ENCODE assay signal across 19 cellular contexts in genomic region chr1:244813327-244813726, GRCh38. TPM values are rescaled to one million over a fixed set of nuclear protein-coding genes. Genes with fewer than 3 reads are reported as not detected.
A peak's percentile ranks its signal among the peaks of the same experiment; 100 is the strongest.
DNase-seq lines count a peak whose midpoint lies in the region; ATAC-seq, FAIRE-seq and TF ChIP-seq lines count a peak whose summit lies in the region.
"Had no signal": no experiment of that assay in that cellular context is flagged by ENCODE, and none has a peak within 500 bp of the region (broad histone marks: within the 10 kb centered on the region; RNA-seq: fewer than 3 reads in every experiment).

No MANE protein-coding gene starts in this region.

- H3K4me3 ChIP-seq in HepG2 (replicated peaks in 1 of 3; ENCODE audit: insufficient read depth in 1 of 3, low read depth in 2 of 3, low read length in 3 of 3) (no peak overlapping the region), right lobe of liver (no peak overlapping the region), H1 (ENCODE audit: extremely low read depth in 1 of 4, insufficient read depth in 2 of 4, low read depth in 3 of 4, low read length in 4 of 4) (no peak overlapping the region), ovary (no peak overlapping the region), trophoblast cell (ENCODE audit: low read depth, low read length) (no peak overlapping the region)
- H3K4me3 ChIP-seq: GM12878 had no signal

- no peaks in the 10 kb centered on the region for H3K27me3 Mint-ChIP-seq in stimulated activated memory B cell treated with anti-CD40 and anti-IgM and Interleukin-4, amounts not matched to agents 10 μg/mL and 1 μg/mL and 100 μg/mL, for 72 hours
- peaks cover 24% of the 10 kb centered on the region for H3K27me3 Mint-ChIP-seq in mesothelial cell of epicardium (ENCODE audit: low read depth)

- BruUV-seq in HepG2 (replicated peaks; lab: Mats Ljungman, UMichigan) = no TSS peak

- H3K14ac ChIP-seq in H1 (ENCODE audit: insufficient read length) (no peak overlapping the region), trophoblast cell (ENCODE audit: low read length) (no peak overlapping the region)

- intact Hi-C loops in HepG2 (cut with micrococcal nuclease; ENCODE audit: unreplicated experiment) = no loop called here
- intact Hi-C loops in right lobe of liver (cut with DNase I) = no loop called here
- intact Hi-C loops in ovary (cut with DNase I) = loop anchor here in 1 of 4 donors (10.0 kb wide), 1 partner anchor 231 kb away; no protein-coding TSS in a partner anchor

- WGBS in HepG2 (ENCODE audit: low lambda C conversion rate) = 81% methylated on average over 5 of the region's 6 CpGs
- 72% methylated on average over 4 of the region's 6 CpGs for WGBS in right lobe of liver (ENCODE audit: insufficient coverage, low coverage, low lambda C conversion rate, missing lambda C conversion rate)
- WGBS in H1 (ENCODE audit: extremely low coverage in 1 of 2, insufficient coverage in 1 of 2, insufficient read length in 1 of 2, insufficient replicate concordance in 2 of 2, low coverage in 1 of 2, low lambda C conversion rate in 2 of 2, missing lambda C conversion rate in 1 of 2), 2 experiments = 96% methylated on average over 6 of the region's 6 CpGs; no CpG with 5 or more reads in 1 of the 2 experiments
- 73 to 81% (median 75%) methylated on average over 6 of the region's 6 CpGs for WGBS in ovary, 3 donors
- no CpG with 5 or more reads among the region's 6 CpGs for WGBS in trophoblast cell (ENCODE audit: extremely low coverage, insufficient coverage, insufficient read length)

- H3K18ac ChIP-seq in H1 (ENCODE audit: extremely low read depth, low read length) = no peak overlapping the region
- no peak overlapping the region for H3K18ac ChIP-seq in trophoblast cell (ENCODE audit: low read length)

- in situ Hi-C loops in HepG2 (cut with HindIII; ENCODE audit: extremely low pct_ligation_motif_present, low pct_unique_long_range_greater_than_20kb) = no loop called here

- H2BK120ac ChIP-seq in H1 (replicated peaks; ENCODE audit: low read depth, low read length) = no peak overlapping the region
- H2BK120ac ChIP-seq in trophoblast cell (ENCODE audit: insufficient read depth, low read length, poor library complexity) = no peak overlapping the region

- H3K9ac ChIP-seq in HepG2 (ENCODE audit: insufficient read depth, low read depth, low read length) (no peak overlapping the region), H1 (replicated peaks in 1 of 4; ENCODE audit: extremely low read depth in 1 of 4, low read depth in 3 of 4, low read length in 3 of 4) (no peak overlapping the region), trophoblast cell (ENCODE audit: low read length) (no peak overlapping the region)

- H3K36me3 Mint-ChIP-seq in stimulated activated memory B cell treated with anti-CD40 and anti-IgM and Interleukin-4, amounts not matched to agents 10 μg/mL and 1 μg/mL and 100 μg/mL, for 72 hours = no peaks in the 10 kb centered on the region
- no peaks in the 10 kb centered on the region for H3K36me3 Mint-ChIP-seq in mesothelial cell of epicardium

- H3K4me1 ChIP-seq in HepG2 (ENCODE audit: insufficient read depth, low read length) (peaks cover 21% of the 10 kb centered on the region), right lobe of liver (no peaks in the 10 kb centered on the region), H1 (replicated peaks in 1 of 4; ENCODE audit: control insufficient read depth in 3 of 4, insufficient read depth in 4 of 4, low read length in 3 of 4) (peaks cover 1 to 11% (median 7%) of the 10 kb centered on the region in 4 experiments), ovary (ENCODE audit: insufficient read depth) (no peaks in the 10 kb centered on the region), trophoblast cell (ENCODE audit: control insufficient read depth in 1 of 2, insufficient read depth in 2 of 2, low read length in 2 of 2) (peaks cover 3 to 4% of the 10 kb centered on the region in 2 experiments)

- peak overlapping the region; percentile 54 for H2AFZ ChIP-seq in HepG2 (ENCODE audit: low read length)
- no peak overlapping the region for H2AFZ ChIP-seq in H1 (ENCODE audit: low read length)
- no peak overlapping the region for H2AFZ ChIP-seq in trophoblast cell (ENCODE audit: insufficient read depth, low read length, poor library complexity)

- TF ChIP-seq EP300 in HepG2 (IDR thresholded peaks at IDR 0.05; ENCODE audit: low read depth in 2 of 2, low read length in 2 of 2) (no peak), HepG2 (CRISPR knock-in tag; IDR thresholded peaks at IDR 0.05; ENCODE audit: borderline replicate concordance) (no peak), Ishikawa (IDR thresholded peaks at IDR 0.05; ENCODE audit: borderline replicate concordance) (no peak), H1 (IDR thresholded peaks at IDR 0.05; ENCODE audit: borderline replicate concordance in 1 of 2, low read depth in 2 of 2, low read length in 2 of 2) (no peak), ovary (IDR thresholded peaks at IDR 0.05) (no peak)

- no peak overlapping the region for H2BK5ac ChIP-seq in H1 (ENCODE audit: low read depth, low read length)
- H2BK5ac ChIP-seq in trophoblast cell (ENCODE audit: low read depth, low read length, poor library complexity) = no peak overlapping the region

- no peak overlapping the region for H4K91ac ChIP-seq in H1 (replicated peaks; ENCODE audit: insufficient read length, low read length)
- H4K91ac ChIP-seq in trophoblast cell (ENCODE audit: low read depth, low read length) = no peak overlapping the region

- TF ChIP-seq RAD21 in HepG2 (CRISPR knock-in tag; IDR thresholded peaks at IDR 0.05) (no peak), Ishikawa (IDR thresholded peaks at IDR 0.05; ENCODE audit: low read depth) (no peak), H1 (IDR thresholded peaks at IDR 0.05 in 1 of 2, conservative IDR thresholded peaks at IDR 0.05 in 1 of 2; ENCODE audit: low read depth in 2 of 2, low read length in 2 of 2) (no peak)

- H4K12ac ChIP-seq in trophoblast cell (ENCODE audit: low read depth, low read length) = no peak overlapping the region

- H2BK20ac ChIP-seq in H1 (ENCODE audit: low read length) = no peak overlapping the region

- H2BK12ac ChIP-seq in H1 (ENCODE audit: low read depth, low read length) = peak overlapping the region; percentile 45; the same call in 1 of the 2 replicates
- no peak overlapping the region for H2BK12ac ChIP-seq in trophoblast cell (ENCODE audit: low read length)

- TF ChIP-seq POLR2A in HepG2 (IDR thresholded peaks at IDR 0.05; ENCODE audit: insufficient read depth in 1 of 2, low read depth in 2 of 2, low read length in 2 of 2) = no peak
- TF ChIP-seq POLR2A in right lobe of liver (IDR thresholded peaks at IDR 0.05) = no peak
- TF ChIP-seq POLR2A in H1 (IDR thresholded peaks at IDR 0.05; ENCODE audit: control extremely low read depth in 1 of 2, low read depth in 2 of 2, low read length in 2 of 2) = no peak
- no peak for TF ChIP-seq POLR2A in ovary (IDR thresholded peaks at IDR 0.05)

- CTCF ChIA-PET in HepG2 (lab: Yijun Ruan, JAX; ENCODE audit: low intra/inter-chr PET ratio, low total read pairs) = no interaction called here
- CTCF ChIA-PET in H1 (lab: Charles Lee; ENCODE audit: partially characterized antibody) = interaction anchor here (0.5 to 6.0 kb wide), 9 partner anchors 11 to 778 kb away, joined by 3 to 50 read pairs (median 4); no protein-coding TSS in a partner anchor

- no peaks in the 10 kb centered on the region for H3K79me1 ChIP-seq in H1 (ENCODE audit: low read depth, low read length)
- H3K79me1 ChIP-seq in trophoblast cell (ENCODE audit: low read length) = peaks cover 2% of the 10 kb centered on the region

- FAIRE-seq in HepG2 (lab: Jason Lieb, UNC) (no peak), H1 (lab: Jason Lieb, UNC) (no peak)
- FAIRE-seq: GM12878, GM19239 had no signal

- H4K8ac ChIP-seq in H1 (ENCODE audit: extremely low read depth, insufficient read depth, low read length) (no peak overlapping the region), trophoblast cell (ENCODE audit: low read depth, low read length) (no peak overlapping the region)

- H3K27me3 ChIP-seq in HepG2 (ENCODE audit: control insufficient read depth in 1 of 2, insufficient read depth in 2 of 2, low read length in 2 of 2) (no peaks in the 10 kb centered on the region), right lobe of liver (no peaks in the 10 kb centered on the region), H1 (replicated peaks in 1 of 4; ENCODE audit: control insufficient read depth in 3 of 4, extremely low read depth in 1 of 4, insufficient read depth in 3 of 4, low read length in 3 of 4) (no peaks in the 10 kb centered on the region), ovary (no peaks in the 10 kb centered on the region), trophoblast cell (ENCODE audit: insufficient read depth, low read length) (no peaks in the 10 kb centered on the region)

- H4K20me1 ChIP-seq in HepG2 (ENCODE audit: insufficient read depth, low read length) (no peaks in the 10 kb centered on the region), H1 (replicated peaks in 1 of 2; ENCODE audit: control insufficient read depth in 1 of 2, insufficient read depth in 2 of 2, low read length in 2 of 2) (no peaks in the 10 kb centered on the region)

- H3K4ac ChIP-seq in H1 (replicated peaks; ENCODE audit: insufficient read length, low read depth, low read length) = no peak overlapping the region
- no peak overlapping the region for H3K4ac ChIP-seq in trophoblast cell (ENCODE audit: low read depth, low read length)

- H3K4me1 Mint-ChIP-seq in stimulated activated memory B cell treated with anti-CD40 and anti-IgM and Interleukin-4, amounts not matched to agents 10 μg/mL and 1 μg/mL and 100 μg/mL, for 72 hours = peaks cover 44% of the 10 kb centered on the region
- peaks cover 3% of the 10 kb centered on the region for H3K4me1 Mint-ChIP-seq in mesothelial cell of epicardium

- H3K9me3 ChIP-seq in HepG2 (ENCODE audit: low read length) = no peaks in the 10 kb centered on the region
- H3K9me3 ChIP-seq in right lobe of liver = no peaks in the 10 kb centered on the region
- no peaks in the 10 kb centered on the region for H3K9me3 ChIP-seq in H1 (ENCODE audit: insufficient read depth in 2 of 2, low read depth in 1 of 2, low read length in 1 of 2)
- no peaks in the 10 kb centered on the region for H3K9me3 ChIP-seq in ovary
- no peaks in the 10 kb centered on the region for H3K9me3 ChIP-seq in trophoblast cell (ENCODE audit: insufficient read depth, low read depth, low read length)

- H3K4me3 Mint-ChIP-seq in stimulated activated memory B cell treated with anti-CD40 and anti-IgM and Interleukin-4, amounts not matched to agents 10 μg/mL and 1 μg/mL and 100 μg/mL, for 72 hours = no peak overlapping the region
- no peak overlapping the region for H3K4me3 Mint-ChIP-seq in mesothelial cell of epicardium
- H3K4me3 Mint-ChIP-seq: CD4-positive, alpha-beta T cell; H9 had no signal

- H3K79me2 ChIP-seq in HepG2 (ENCODE audit: insufficient read depth, low read length) (no peaks in the 10 kb centered on the region), H1 (ENCODE audit: control insufficient read depth in 1 of 2, insufficient read depth in 2 of 2, low read length in 2 of 2) (peaks cover 0 to 23% of the 10 kb centered on the region in 2 experiments; a peak in 2 of 4 replicates), trophoblast cell (ENCODE audit: control insufficient read depth, insufficient read depth, low read length, poor library complexity) (no peaks in the 10 kb centered on the region)

- no peak for DNase-seq in HepG2 (ENCODE audit: low spot score)
- DNase-seq in right lobe of liver = no peak
- no peak for DNase-seq in H1 (ENCODE audit: low read depth in 1 of 2, low spot score in 2 of 2)
- no peak for DNase-seq in ovary
- no peak for DNase-seq in trophoblast cell
- DNase-seq in mesothelial cell of epicardium (ENCODE audit: low spot score in 2 of 2, unreplicated experiment in 2 of 2) = no peak
- DNase-seq: 8988T; CD4-positive, alpha-beta T cell; DMS 273 treated with DMSO at 0.1 percent for 48 hours; DMS53; DND-41; EL; GOT3; H9 had no signal

- ATAC-seq in HepG2 (peak; percentile 52), right lobe of liver (no peak)
- no peak for ATAC-seq in stimulated activated memory B cell treated with anti-CD40 and anti-IgM and Interleukin-4, amounts not matched to agents 10 μg/mL and 1 μg/mL and 100 μg/mL, for 72 hours
- ATAC-seq: GM12878 had no signal

- H2AK5ac ChIP-seq in H1 (ENCODE audit: low read depth, low read length) (no peak overlapping the region), trophoblast cell (ENCODE audit: low read length) (no peak overlapping the region)

- H3K27ac ChIP-seq in HepG2 (ENCODE audit: extremely low read length, insufficient read depth, low read length) (no peak overlapping the region), right lobe of liver (no peak overlapping the region), H1 (ENCODE audit: low read depth, low read length) (no peak overlapping the region), ovary (no peak overlapping the region), trophoblast cell (ENCODE audit: low read depth, low read length) (no peak overlapping the region)
- H3K27ac ChIP-seq: C4-2B had no signal

- peak overlapping the region; percentile 61; the same call in 1 of the 2 replicates for H2BK15ac ChIP-seq in H1 (ENCODE audit: low read length)

- TF ChIP-seq CTCF in HepG2 (CRISPR knock-in tag; IDR thresholded peaks at IDR 0.05) (no peak), right lobe of liver (IDR thresholded peaks at IDR 0.05) (no peak), H1 (IDR thresholded peaks at IDR 0.05; ENCODE audit: control extremely low read depth in 1 of 3, insufficient read depth in 1 of 3, low read depth in 1 of 3, low read length in 3 of 3) (no peak), ovary (IDR thresholded peaks at IDR 0.05) (no peak), mesothelial cell of epicardium (IDR thresholded peaks at IDR 0.05; ENCODE audit: unreplicated experiment) (no peak)

- no peak overlapping the region; the same call in 1 of the 2 replicates for H3K4me2 ChIP-seq in HepG2 (ENCODE audit: low read depth, low read length)
- H3K4me2 ChIP-seq in H1 (ENCODE audit: insufficient read depth in 1 of 2, low read depth in 2 of 2, low read length in 2 of 2) = no peak overlapping the region
- H3K4me2 ChIP-seq in trophoblast cell (ENCODE audit: low read length) = no peak overlapping the region

- H3K56ac ChIP-seq in H1 (replicated peaks; ENCODE audit: insufficient read length, low read depth, low read length) = no peak overlapping the region

- H4K5ac ChIP-seq in H1 (ENCODE audit: insufficient read length, low read depth, low read length) = no peak overlapping the region

- H3K36me3 ChIP-seq in HepG2 (replicated peaks in 1 of 2; ENCODE audit: control insufficient read depth in 1 of 2, insufficient read depth in 2 of 2, low read length in 2 of 2) (no peaks in the 10 kb centered on the region), right lobe of liver (no peaks in the 10 kb centered on the region), H1 (ENCODE audit: control insufficient read depth in 2 of 4, insufficient read depth in 4 of 4, low read length in 3 of 4) (no peaks in the 10 kb centered on the region), ovary (no peaks in the 10 kb centered on the region), trophoblast cell (ENCODE audit: control insufficient read depth in 1 of 2, insufficient read depth in 2 of 2, low read length in 2 of 2) (no peaks in the 10 kb centered on the region)

- H3K23ac ChIP-seq in H1 (ENCODE audit: insufficient read length) (no peak overlapping the region), trophoblast cell (ENCODE audit: low read length) (no peak overlapping the region)

- no peaks in the 10 kb centered on the region for H3K9me3 Mint-ChIP-seq in stimulated activated memory B cell treated with anti-CD40 and anti-IgM and Interleukin-4, amounts not matched to agents 10 μg/mL and 1 μg/mL and 100 μg/mL, for 72 hours
- H3K9me3 Mint-ChIP-seq in mesothelial cell of epicardium = no peaks in the 10 kb centered on the region
- H3K9me3 Mint-ChIP-seq: CD4-positive, alpha-beta T cell; H9 had no signal

- POLR2A ChIA-PET in HepG2 (lab: Yijun Ruan, JAX) = interaction anchor here (0.9 kb wide), 1 partner anchor 21 kb away, joined by 3 read pairs; no protein-coding TSS in a partner anchor
- POLR2A ChIA-PET in H1 (lab: Charles Lee; ENCODE audit: partially characterized antibody) = interaction anchor here (0.8 to 9.1 kb wide), 4 partner anchors 9 to 37 kb away, joined by 3 to 178 read pairs (median 5); partner anchors contain the start of gene COX20

- H3K27ac Mint-ChIP-seq in stimulated activated memory B cell treated with anti-CD40 and anti-IgM and Interleukin-4, amounts not matched to agents 10 μg/mL and 1 μg/mL and 100 μg/mL, for 72 hours = peak overlapping the region; percentile 98
- H3K27ac Mint-ChIP-seq in mesothelial cell of epicardium = no peak overlapping the region
- H3K27ac Mint-ChIP-seq: CD4-positive, alpha-beta T cell had no signal

- H3K23me2 ChIP-seq in H1 (ENCODE audit: low read depth, low read length) = peaks cover 5% of the 10 kb centered on the region; the same call in 1 of the 2 replicates

RNA-seq across cellular contexts. Expression of gene COX20, which starts 22.1 kb away (rescaled TPM):
- total RNA-seq in HepG2 (2016; rRNA removed; fragmentation: Illumina TruSeq; extraction: Trizol) (95.8 and 110 TPM in 2 replicates), right lobe of liver (10 to 100 TPM; 16.8 to 28.5 (median 19.6) TPM), ovary (10 to 100 TPM; 25.2 to 40.0 (median 35.8) TPM), mesothelial cell of epicardium (27.7 to 31.9 TPM (median 29.3 TPM) in 3 replicates)
- 122 and 124 TPM in 2 replicates for total RNA-seq in HepG2 (2016; cell fraction: cytosol; rRNA removed; fragmentation: Illumina TruSeq; extraction: Trizol; ENCODE audit: low read depth)
- total RNA-seq in HepG2 (2016; cell fraction: insoluble cytoplasmic fraction; rRNA removed; fragmentation: Illumina TruSeq; extraction: Trizol) = 90.4 and 108 TPM in 2 replicates
- total RNA-seq in HepG2 (2016; cell fraction: membrane; rRNA removed; fragmentation: Illumina TruSeq; extraction: Trizol) = 155 and 158 TPM in 2 replicates
- total RNA-seq in HepG2 (2016; cell fraction: nucleus; rRNA removed; fragmentation: Illumina TruSeq; extraction: Trizol) = 33.7 and 46.6 TPM in 2 replicates
- polyA plus RNA-seq in HepG2 (2011; rRNA removed) (24.3 and 34.4 TPM in 2 replicates), H1 (2011; rRNA removed) (11.7 and 17.5 TPM in 2 replicates), ovary (100 to 1,000 TPM in 1 of 2 donors, 10 to 100 TPM in 1; 37.7 to 107 TPM)
- 18.9 and 30.5 TPM in 2 replicates for polyA plus RNA-seq in HepG2 (2011; cell fraction: cytosol; rRNA removed)
- 16.5 and 23.4 TPM in 2 replicates for polyA plus RNA-seq in HepG2 (2011; cell fraction: nucleus; rRNA removed)
- 51.2 and 83.5 TPM in 2 replicates for polyA plus RNA-seq in HepG2 (2012)
- 262 and 273 TPM in 2 replicates for polyA plus RNA-seq in HepG2 (2016; cell fraction: cytosol; fragmentation: Illumina TruSeq; extraction: Trizol; ENCODE audit: low read depth)
- polyA plus RNA-seq in HepG2 (2016; cell fraction: insoluble cytoplasmic fraction; fragmentation: Illumina TruSeq; extraction: Trizol; ENCODE audit: low read depth) = 173 and 179 TPM in 2 replicates
- 249 and 251 TPM in 2 replicates for polyA plus RNA-seq in HepG2 (2016; cell fraction: membrane; fragmentation: Illumina TruSeq; extraction: Trizol; ENCODE audit: low read depth)
- polyA plus RNA-seq in HepG2 (2016; cell fraction: nucleus; fragmentation: Illumina TruSeq; extraction: Trizol; ENCODE audit: insufficient read depth, low read depth) = 103 and 109 TPM in 2 replicates
- 5.2 and 10.0 TPM in 2 replicates for polyA minus RNA-seq in HepG2 (2011; rRNA and poly(A)+ RNA removed; ENCODE audit: low replicate concordance)
- 8.2 and 13.3 TPM in 2 replicates for polyA minus RNA-seq in HepG2 (2011; cell fraction: cytosol; rRNA and poly(A)+ RNA removed)
- 49.2 and 55.6 TPM in 2 replicates for polyA minus RNA-seq in HepG2 (2011; cell fraction: nucleus; rRNA and poly(A)+ RNA removed)
- total RNA-seq in H1 (2021; fragmentation: NEBNext Ultra II Directional; extraction: Animal tissue kit (Norgen Biotek cat#: 25700)) = 28.8 and 33.6 TPM in 2 replicates
- 33.1 TPM for polyA plus RNA-seq in H1 (2011; cell fraction: cytosol; rRNA removed)
- polyA plus RNA-seq in H1 (2011; cell fraction: nucleus; rRNA removed) = 6.2 TPM
- 18.0 to 39.2 TPM (median 20.0 TPM) in 4 replicates for polyA plus RNA-seq in H1 (2012, experiment 1 of 2)
- 6.5 TPM for polyA plus RNA-seq in H1 (2012, experiment 2 of 2)
- 42.7 TPM for polyA plus RNA-seq in H1 (2013, experiment 1 of 2)
- polyA plus RNA-seq in H1 (2013, experiment 2 of 2) = 43.3 TPM
- 6.9 and 7.0 TPM in 2 replicates for polyA minus RNA-seq in H1 (2011; rRNA and poly(A)+ RNA removed)
- polyA minus RNA-seq in H1 (2011; cell fraction: cytosol; rRNA and poly(A)+ RNA removed) = 4.6 TPM
- polyA minus RNA-seq in H1 (2011; cell fraction: nucleus; rRNA and poly(A)+ RNA removed) = 26.7 TPM
- 97.6 and 104 TPM in 2 replicates for polyA plus RNA-seq in trophoblast cell (2013)

RNA-seq across cellular contexts. Expression of gene HNRNPU, which starts 51.0 kb away (rescaled TPM):
- total RNA-seq in HepG2 (2016; rRNA removed; fragmentation: Illumina TruSeq; extraction: Trizol) (508 and 657 TPM in 2 replicates), right lobe of liver (100 to 1,000 TPM in 5 of 6 experiments, 10 to 100 TPM in 1; 73.3 to 183 (median 121) TPM), ovary (100 to 1,000 TPM; 269 to 408 (median 314) TPM), mesothelial cell of epicardium (423 to 436 TPM (median 424 TPM) in 3 replicates)
- 36.7 and 41.2 TPM in 2 replicates for total RNA-seq in HepG2 (2016; cell fraction: cytosol; rRNA removed; fragmentation: Illumina TruSeq; extraction: Trizol; ENCODE audit: low read depth)
- total RNA-seq in HepG2 (2016; cell fraction: insoluble cytoplasmic fraction; rRNA removed; fragmentation: Illumina TruSeq; extraction: Trizol) = 513 and 625 TPM in 2 replicates
- total RNA-seq in HepG2 (2016; cell fraction: membrane; rRNA removed; fragmentation: Illumina TruSeq; extraction: Trizol) = 92.2 and 116 TPM in 2 replicates
- 356 and 374 TPM in 2 replicates for total RNA-seq in HepG2 (2016; cell fraction: nucleus; rRNA removed; fragmentation: Illumina TruSeq; extraction: Trizol)
- polyA plus RNA-seq in HepG2 (2011; rRNA removed) (87.9 and 101 TPM in 2 replicates), H1 (2011; rRNA removed) (87.3 and 95.6 TPM in 2 replicates), ovary (100 to 1,000 TPM; 163 to 377 TPM)
- 51.0 and 69.9 TPM in 2 replicates for polyA plus RNA-seq in HepG2 (2011; cell fraction: cytosol; rRNA removed)
- 74.8 and 100.0 TPM in 2 replicates for polyA plus RNA-seq in HepG2 (2011; cell fraction: nucleus; rRNA removed)
- 171 and 263 TPM in 2 replicates for polyA plus RNA-seq in HepG2 (2012)
- 19.0 and 23.4 TPM in 2 replicates for polyA plus RNA-seq in HepG2 (2016; cell fraction: cytosol; fragmentation: Illumina TruSeq; extraction: Trizol; ENCODE audit: low read depth)
- 629 and 634 TPM in 2 replicates for polyA plus RNA-seq in HepG2 (2016; cell fraction: insoluble cytoplasmic fraction; fragmentation: Illumina TruSeq; extraction: Trizol; ENCODE audit: low read depth)
- 53.4 and 62.4 TPM in 2 replicates for polyA plus RNA-seq in HepG2 (2016; cell fraction: membrane; fragmentation: Illumina TruSeq; extraction: Trizol; ENCODE audit: low read depth)
- 455 and 473 TPM in 2 replicates for polyA plus RNA-seq in HepG2 (2016; cell fraction: nucleus; fragmentation: Illumina TruSeq; extraction: Trizol; ENCODE audit: insufficient read depth, low read depth)
- 81.5 and 284 TPM in 2 replicates for polyA minus RNA-seq in HepG2 (2011; rRNA and poly(A)+ RNA removed; ENCODE audit: low replicate concordance)
- 160 and 172 TPM in 2 replicates for polyA minus RNA-seq in HepG2 (2011; cell fraction: cytosol; rRNA and poly(A)+ RNA removed)
- 231 and 261 TPM in 2 replicates for polyA minus RNA-seq in HepG2 (2011; cell fraction: nucleus; rRNA and poly(A)+ RNA removed)
- 606 and 614 TPM in 2 replicates for total RNA-seq in H1 (2021; fragmentation: NEBNext Ultra II Directional; extraction: Animal tissue kit (Norgen Biotek cat#: 25700))
- polyA plus RNA-seq in H1 (2011; cell fraction: cytosol; rRNA removed) = 240 TPM
- 179 TPM for polyA plus RNA-seq in H1 (2011; cell fraction: nucleus; rRNA removed)
- polyA plus RNA-seq in H1 (2012, experiment 1 of 2) = 452 to 699 TPM (median 531 TPM) in 4 replicates
- 85.9 TPM for polyA plus RNA-seq in H1 (2012, experiment 2 of 2)
- 352 TPM for polyA plus RNA-seq in H1 (2013, experiment 1 of 2)
- 353 TPM for polyA plus RNA-seq in H1 (2013, experiment 2 of 2)
- 235 and 263 TPM in 2 replicates for polyA minus RNA-seq in H1 (2011; rRNA and poly(A)+ RNA removed)
- 285 TPM for polyA minus RNA-seq in H1 (2011; cell fraction: cytosol; rRNA and poly(A)+ RNA removed)
- 272 TPM for polyA minus RNA-seq in H1 (2011; cell fraction: nucleus; rRNA and poly(A)+ RNA removed)
- 342 and 352 TPM in 2 replicates for polyA plus RNA-seq in trophoblast cell (2013)
